8 cellular contexts compared by ENCODE assay signal in genomic region chr14:21510735-21511657, GRCh38. TPM values are rescaled to one million over a fixed set of nuclear protein-coding genes. Genes with fewer than 3 reads are reported as not detected.
DNase-seq lines count a peak whose midpoint lies in the region; ATAC-seq and TF ChIP-seq lines count a peak whose summit lies in the region.

METTL3 (minus strand) TSS chr14:21511340; CDS start chr14:21511223, 117 bp downstream.

- in situ Hi-C loops in ACHN (cut with HindIII; ENCODE audit: low pct_ligation_motif_present, low pct_unique_long_range_greater_than_20kb, low sequenced_read_pairs) (no loop called here), mammary epithelial cell (cut with MboI; ENCODE audit: low sequenced_read_pairs in 2 of 2) (no loop called here)

- H3K9ac ChIP-seq in mammary epithelial cell (ENCODE audit: insufficient read depth, low read length) (peak within 1 kb of the TSS; percentile 77), iPS-20b (ENCODE audit: low read depth, low read length) (peak within 1 kb of the TSS; percentile 97)

- H3K4me1 ChIP-seq in mammary epithelial cell (ENCODE audit: insufficient read depth, low read length) (no peaks in the 10 kb centered on the region), iPS-20b (ENCODE audit: insufficient read depth, low read length) (peaks cover 5% of the 10 kb centered on the region; the same call in 1 of the 2 replicates)

- dilution Hi-C loops in mammary epithelial cell (cut with HindIII; ENCODE audit: low sequenced_read_pairs) = no loop called here

- H3K4me3 ChIP-seq in WERI-Rb-1 (ENCODE audit: low read depth, low read length) (peak within 1 kb of the TSS; percentile 67), mammary epithelial cell (replicated peaks in 1 of 3; ENCODE audit: insufficient read depth in 1 of 3, low read depth in 2 of 3, low read length in 3 of 3) (peak within 1 kb of the TSS; percentile 72 to 90 (median 76)), iPS-20b (ENCODE audit: low read length) (peak within 1 kb of the TSS; percentile 98), skin epidermis (peak within 1 kb of the TSS; percentile 65 to 95 (median 84))

- peaks cover 5% of the 10 kb centered on the region for H3K9me3 ChIP-seq in WERI-Rb-1 (ENCODE audit: severe bottlenecking)
- no peaks in the 10 kb centered on the region for H3K9me3 ChIP-seq in mammary epithelial cell (replicated peaks; ENCODE audit: insufficient read depth, low read length)
- H3K9me3 ChIP-seq in iPS-20b (ENCODE audit: insufficient read depth, low read depth, low read length) = no peaks in the 10 kb centered on the region

- peak within 1 kb of the TSS; percentile 84 for H2AFZ ChIP-seq in mammary epithelial cell (ENCODE audit: low read depth, low read length)

- peak; percentile 97 for ATAC-seq in GM18873 (IDR thresholded peaks at IDR 0.05; ENCODE audit: low FRiP score, unreplicated experiment)
- peak; percentile 97 for ATAC-seq in HG03139 (IDR thresholded peaks at IDR 0.05; ENCODE audit: unreplicated experiment)

- intact Hi-C loops in mammary epithelial cell (cut with micrococcal nuclease) = loop anchor here (1.0 kb wide), 2 partner anchors 46 to 55 kb away; partner anchors contain the start of gene CHD8

- H3K79me2 ChIP-seq in mammary epithelial cell (ENCODE audit: insufficient read depth, low read length) = peaks cover 49% of the 10 kb centered on the region

- TSS peak; percentile 57 for BruUV-seq in mammary epithelial cell (replicated peaks; lab: Mats Ljungman, UMichigan)

- H4K20me1 ChIP-seq in mammary epithelial cell (ENCODE audit: insufficient read depth, low read length) = no peaks in the 10 kb centered on the region

- peaks cover 20% of the 10 kb centered on the region for H3K36me3 ChIP-seq in WERI-Rb-1
- no peaks in the 10 kb centered on the region for H3K36me3 ChIP-seq in mammary epithelial cell (ENCODE audit: insufficient read depth, low read length)
- H3K36me3 ChIP-seq in iPS-20b (ENCODE audit: insufficient read depth, low read depth, low read length) = peaks cover 31% of the 10 kb centered on the region

- H3K27me3 ChIP-seq in WERI-Rb-1 (ENCODE audit: insufficient read depth, low read depth, severe bottlenecking) (no peaks in the 10 kb centered on the region), mammary epithelial cell (ENCODE audit: insufficient read depth, low read length) (no peaks in the 10 kb centered on the region), iPS-20b (ENCODE audit: insufficient read depth, low read length) (no peaks in the 10 kb centered on the region)

- CTCF ChIA-PET in mammary epithelial cell (lab: Charles Lee; ENCODE audit: low non-redundant PET) = interaction anchor here (0.5 to 1.0 kb wide), 3 partner anchors 12 to 49 kb away, joined by 3 to 12 read pairs (median 6); partner anchors contain the start of genes RAB2B and TOX4

- TF ChIP-seq CTCF in WERI-Rb-1 (IDR thresholded peaks at IDR 0.05; ENCODE audit: low read depth, low read length) (no peak), mammary epithelial cell (conservative IDR thresholded peaks at IDR 0.05 in 1 of 2, IDR thresholded peaks at IDR 0.05 in 1 of 2; ENCODE audit: extremely low read depth in 1 of 2, insufficient read depth in 1 of 2, low read depth in 1 of 2, low read length in 2 of 2) (no peak)

- H3K4me2 ChIP-seq in mammary epithelial cell (ENCODE audit: insufficient read depth, low read depth, low read length) = peak within 1 kb of the TSS; percentile 80

- 2% methylated on average over 43 of the region's 53 CpGs for WGBS in mammary epithelial cell (ENCODE audit: low coverage, missing lambda C conversion rate)

- H3K27ac ChIP-seq in WERI-Rb-1 (peak within 1 kb of the TSS; percentile 56), mammary epithelial cell (ENCODE audit: insufficient read depth, low read depth, low read length) (peak within 1 kb of the TSS; percentile 59), iPS-20b (ENCODE audit: low read length) (peak within 1 kb of the TSS; percentile 41), skin epidermis (peak within 1 kb of the TSS; percentile 47 to 94 (median 86))

- DNase-seq in ACHN = peak; percentile 98
- peak; percentile 97 for DNase-seq in NCI-H2227 (lab: John Stamatoyannopoulos, UW; ENCODE audit: unreplicated experiment)
- peak; percentile 96 for DNase-seq in WERI-Rb-1
- DNase-seq in mammary epithelial cell = peak; percentile 99

RNA-seq across cellular contexts. Expression of gene METTL3, which starts in this region (rescaled TPM):
- 10 to 100 TPM; 40.3 to 43.3 TPM for total RNA-seq in mammary epithelial cell
- 69.3 TPM for polyA plus RNA-seq in mammary epithelial cell
- 59.5 TPM for polyA minus RNA-seq in mammary epithelial cell

Comparison
In these comparisons a context has a peak if more than half of its experiments do, and no peak if none do; other contexts are left out.
1. Peak in every context shown above with its lines: DNase-seq, ATAC-seq, H3K4me3 ChIP-seq and H3K27ac ChIP-seq.